ENCODE assay signal across 1 cellular context in the genomic region with DNA sequence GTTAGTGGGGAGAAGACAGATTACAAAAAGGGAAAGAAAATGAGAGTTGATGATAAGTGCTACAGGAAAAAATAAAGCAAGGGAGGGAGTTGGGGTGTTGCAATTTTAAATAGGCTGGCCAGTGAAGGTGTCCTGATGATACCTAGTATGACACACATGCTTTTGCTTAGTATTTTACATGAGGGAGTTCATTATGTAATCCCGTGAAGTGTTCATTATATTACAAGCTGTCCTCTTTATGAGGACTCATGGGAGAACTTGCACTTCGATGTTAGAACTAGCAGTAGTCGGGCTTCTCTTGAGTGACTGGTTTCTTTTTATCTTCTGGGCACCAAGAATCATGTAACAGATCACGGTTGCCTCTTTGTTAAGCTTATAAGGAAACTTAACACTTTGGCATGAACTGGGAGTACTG.
TF ChIP-seq lines count a peak whose summit lies in the region.

No MANE protein-coding gene starts in this region.

TF ChIP-seq in K562, 482 proteins besides CTCF, POLR2A, EP300 and RAD21 (continued from another document and continues in another):
- TF ChIP-seq HNRNPK (IDR thresholded peaks at IDR 0.05; ENCODE audit: low read depth, low read length, poor library complexity, severe bottlenecking) (no peak), RBM34 (IDR thresholded peaks at IDR 0.05; ENCODE audit: borderline replicate concordance, insufficient read depth, low read length) (no peak), RBM22 (IDR thresholded peaks at IDR 0.05; ENCODE audit: low read depth, low read length, poor library complexity, severe bottlenecking) (no peak), CCAR2 (IDR thresholded peaks at IDR 0.05; ENCODE audit: low read depth, low read length) (no peak), ZFP30 (CRISPR knock-in tag; IDR thresholded peaks at IDR 0.05; ENCODE audit: borderline replicate concordance) (no peak), ZBTB17 (CRISPR knock-in tag; IDR thresholded peaks at IDR 0.05) (0 out of 2 replicates have a peak, but pooled peaks have one; percentile 27), PURB (CRISPR knock-in tag; IDR thresholded peaks at IDR 0.05; ENCODE audit: low read depth) (no peak), CBFB (CRISPR knock-in tag; IDR thresholded peaks at IDR 0.05) (no peak), MCM5 (IDR thresholded peaks at IDR 0.05; ENCODE audit: low read depth) (no peak), TRIM28 (IDR thresholded peaks at IDR 0.05) (no peak), PTRF (tag; IDR thresholded peaks at IDR 0.05) (no peak), ZNF347 (CRISPR knock-in tag; IDR thresholded peaks at IDR 0.05; ENCODE audit: low read depth) (no peak), CHD4 (IDR thresholded peaks at IDR 0.05; ENCODE audit: insufficient read depth, insufficient replicate concordance, low read depth, low read length, poor library complexity, severe bottlenecking) (peak; percentile 20), ZNF830 (CRISPR knock-in tag; IDR thresholded peaks at IDR 0.05) (no peak), ZNF551 (CRISPR knock-in tag; IDR thresholded peaks at IDR 0.05) (no peak), HNRNPH1 (optimal IDR thresholded peaks at IDR 0.05; ENCODE audit: low read depth, low read length) (no peak), SUPT5H (IDR thresholded peaks at IDR 0.05) (no peak), EZH2 (IDR thresholded peaks at IDR 0.05; ENCODE audit: borderline replicate concordance, low read depth, low read length) (no peak), SMAD4 (CRISPR knock-in tag; conservative IDR thresholded peaks at IDR 0.05) (peak; percentile 58), CTBP1 (IDR thresholded peaks at IDR 0.05; ENCODE audit: borderline replicate concordance) (peak; percentile 48; the same call in 1 of the 2 replicates), TAF9B (IDR thresholded peaks at IDR 0.05; ENCODE audit: partially characterized antibody) (peak; percentile 2), ZNF24 (IDR thresholded peaks at IDR 0.05) (no peak), HNRNPLL (IDR thresholded peaks at IDR 0.05; ENCODE audit: low read depth, low read length, poor library complexity, severe bottlenecking) (no peak), POLR2B (IDR thresholded peaks at IDR 0.05; ENCODE audit: low read depth, partially characterized antibody) (no peak), ELF2 (CRISPR knock-in tag; IDR thresholded peaks at IDR 0.05) (no peak), GTF2E2 (tag; IDR thresholded peaks at IDR 0.05) (no peak), PHB (CRISPR knock-in tag; IDR thresholded peaks at IDR 0.05) (no peak), CHD1 (IDR thresholded peaks at IDR 0.05; ENCODE audit: low read length) (no peak), ATF1 (CRISPR knock-in tag; IDR thresholded peaks at IDR 0.05) (no peak), ATF1 (tag; IDR thresholded peaks at IDR 0.05) (no peak), HSF4 (CRISPR knock-in tag; IDR thresholded peaks at IDR 0.05; ENCODE audit: borderline replicate concordance) (no peak), HBP1 (CRISPR knock-in tag; IDR thresholded peaks at IDR 0.05) (no peak), PRDM10 (IDR thresholded peaks at IDR 0.05; ENCODE audit: partially characterized antibody) (no peak), JUNB (CRISPR knock-in tag; conservative IDR thresholded peaks at IDR 0.05) (no peak), POLR2AphosphoS2 (IDR thresholded peaks at IDR 0.05; ENCODE audit: low read length) (no peak), ESRRA (IDR thresholded peaks at IDR 0.05; ENCODE audit: borderline replicate concordance, low read depth) (no peak), FOXJ2 (tag; IDR thresholded peaks at IDR 0.05) (no peak), MCM7 (IDR thresholded peaks at IDR 0.05) (no peak), CEBPG (CRISPR knock-in tag; IDR thresholded peaks at IDR 0.05) (no peak), CEBPG (tag; conservative IDR thresholded peaks at IDR 0.05 in 1 of 2, IDR thresholded peaks at IDR 0.05 in 1 of 2) (peak; percentile 17 to 53; a peak in 1 of 4 replicates)
- TF ChIP-seq, protein P1, sequence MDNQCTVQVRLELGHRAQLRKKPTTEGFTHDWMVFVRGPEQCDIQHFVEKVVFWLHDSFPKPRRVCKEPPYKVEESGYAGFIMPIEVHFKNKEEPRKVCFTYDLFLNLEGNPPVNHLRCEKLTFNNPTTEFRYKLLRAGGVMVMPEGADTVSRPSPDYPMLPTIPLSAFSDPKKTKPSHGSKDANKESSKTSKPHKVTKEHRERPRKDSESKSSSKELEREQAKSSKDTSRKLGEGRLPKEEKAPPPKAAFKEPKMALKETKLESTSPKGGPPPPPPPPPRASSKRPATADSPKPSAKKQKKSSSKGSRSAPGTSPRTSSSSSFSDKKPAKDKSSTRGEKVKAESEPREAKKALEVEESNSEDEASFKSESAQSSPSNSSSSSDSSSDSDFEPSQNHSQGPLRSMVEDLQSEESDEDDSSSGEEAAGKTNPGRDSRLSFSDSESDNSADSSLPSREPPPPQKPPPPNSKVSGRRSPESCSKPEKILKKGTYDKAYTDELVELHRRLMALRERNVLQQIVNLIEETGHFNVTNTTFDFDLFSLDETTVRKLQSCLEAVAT (IDR thresholded peaks at IDR 0.05): no peak
- TF ChIP-seq, protein P2, sequence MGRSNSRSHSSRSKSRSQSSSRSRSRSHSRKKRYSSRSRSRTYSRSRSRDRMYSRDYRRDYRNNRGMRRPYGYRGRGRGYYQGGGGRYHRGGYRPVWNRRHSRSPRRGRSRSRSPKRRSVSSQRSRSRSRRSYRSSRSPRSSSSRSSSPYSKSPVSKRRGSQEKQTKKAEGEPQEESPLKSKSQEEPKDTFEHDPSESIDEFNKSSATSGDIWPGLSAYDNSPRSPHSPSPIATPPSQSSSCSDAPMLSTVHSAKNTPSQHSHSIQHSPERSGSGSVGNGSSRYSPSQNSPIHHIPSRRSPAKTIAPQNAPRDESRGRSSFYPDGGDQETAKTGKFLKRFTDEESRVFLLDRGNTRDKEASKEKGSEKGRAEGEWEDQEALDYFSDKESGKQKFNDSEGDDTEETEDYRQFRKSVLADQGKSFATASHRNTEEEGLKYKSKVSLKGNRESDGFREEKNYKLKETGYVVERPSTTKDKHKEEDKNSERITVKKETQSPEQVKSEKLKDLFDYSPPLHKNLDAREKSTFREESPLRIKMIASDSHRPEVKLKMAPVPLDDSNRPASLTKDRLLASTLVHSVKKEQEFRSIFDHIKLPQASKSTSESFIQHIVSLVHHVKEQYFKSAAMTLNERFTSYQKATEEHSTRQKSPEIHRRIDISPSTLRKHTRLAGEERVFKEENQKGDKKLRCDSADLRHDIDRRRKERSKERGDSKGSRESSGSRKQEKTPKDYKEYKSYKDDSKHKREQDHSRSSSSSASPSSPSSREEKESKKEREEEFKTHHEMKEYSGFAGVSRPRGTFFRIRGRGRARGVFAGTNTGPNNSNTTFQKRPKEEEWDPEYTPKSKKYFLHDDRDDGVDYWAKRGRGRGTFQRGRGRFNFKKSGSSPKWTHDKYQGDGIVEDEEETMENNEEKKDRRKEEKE (IDR thresholded peaks at IDR 0.05; ENCODE audit: borderline replicate concordance in 1 of 2, control insufficient read depth in 1 of 2, low read depth in 2 of 2, low read length in 1 of 2): no peak
- TF ChIP-seq, protein P3, sequence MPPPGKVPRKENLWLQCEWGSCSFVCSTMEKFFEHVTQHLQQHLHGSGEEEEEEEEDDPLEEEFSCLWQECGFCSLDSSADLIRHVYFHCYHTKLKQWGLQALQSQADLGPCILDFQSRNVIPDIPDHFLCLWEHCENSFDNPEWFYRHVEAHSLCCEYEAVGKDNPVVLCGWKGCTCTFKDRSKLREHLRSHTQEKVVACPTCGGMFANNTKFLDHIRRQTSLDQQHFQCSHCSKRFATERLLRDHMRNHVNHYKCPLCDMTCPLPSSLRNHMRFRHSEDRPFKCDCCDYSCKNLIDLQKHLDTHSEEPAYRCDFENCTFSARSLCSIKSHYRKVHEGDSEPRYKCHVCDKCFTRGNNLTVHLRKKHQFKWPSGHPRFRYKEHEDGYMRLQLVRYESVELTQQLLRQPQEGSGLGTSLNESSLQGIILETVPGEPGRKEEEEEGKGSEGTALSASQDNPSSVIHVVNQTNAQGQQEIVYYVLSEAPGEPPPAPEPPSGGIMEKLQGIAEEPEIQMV (tag; conservative IDR thresholded peaks at IDR 0.05; ENCODE audit: low read depth): peak; percentile 80
- TF ChIP-seq, protein P4, sequence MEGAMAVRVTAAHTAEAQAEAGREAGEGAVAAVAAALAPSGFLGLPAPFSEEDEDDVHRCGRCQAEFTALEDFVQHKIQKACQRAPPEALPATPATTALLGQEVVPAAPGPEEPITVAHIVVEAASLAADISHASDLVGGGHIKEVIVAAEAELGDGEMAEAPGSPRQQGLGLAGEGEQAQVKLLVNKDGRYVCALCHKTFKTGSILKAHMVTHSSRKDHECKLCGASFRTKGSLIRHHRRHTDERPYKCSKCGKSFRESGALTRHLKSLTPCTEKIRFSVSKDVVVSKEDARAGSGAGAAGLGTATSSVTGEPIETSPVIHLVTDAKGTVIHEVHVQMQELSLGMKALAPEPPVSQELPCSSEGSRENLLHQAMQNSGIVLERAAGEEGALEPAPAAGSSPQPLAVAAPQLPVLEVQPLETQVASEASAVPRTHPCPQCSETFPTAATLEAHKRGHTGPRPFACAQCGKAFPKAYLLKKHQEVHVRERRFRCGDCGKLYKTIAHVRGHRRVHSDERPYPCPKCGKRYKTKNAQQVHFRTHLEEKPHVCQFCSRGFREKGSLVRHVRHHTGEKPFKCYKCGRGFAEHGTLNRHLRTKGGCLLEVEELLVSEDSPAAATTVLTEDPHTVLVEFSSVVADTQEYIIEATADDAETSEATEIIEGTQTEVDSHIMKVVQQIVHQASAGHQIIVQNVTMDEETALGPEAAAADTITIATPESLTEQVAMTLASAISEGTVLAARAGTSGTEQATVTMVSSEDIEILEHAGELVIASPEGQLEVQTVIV (CRISPR knock-in tag; IDR thresholded peaks at IDR 0.05; ENCODE audit: borderline replicate concordance): no peak
- TF ChIP-seq, protein P5, sequence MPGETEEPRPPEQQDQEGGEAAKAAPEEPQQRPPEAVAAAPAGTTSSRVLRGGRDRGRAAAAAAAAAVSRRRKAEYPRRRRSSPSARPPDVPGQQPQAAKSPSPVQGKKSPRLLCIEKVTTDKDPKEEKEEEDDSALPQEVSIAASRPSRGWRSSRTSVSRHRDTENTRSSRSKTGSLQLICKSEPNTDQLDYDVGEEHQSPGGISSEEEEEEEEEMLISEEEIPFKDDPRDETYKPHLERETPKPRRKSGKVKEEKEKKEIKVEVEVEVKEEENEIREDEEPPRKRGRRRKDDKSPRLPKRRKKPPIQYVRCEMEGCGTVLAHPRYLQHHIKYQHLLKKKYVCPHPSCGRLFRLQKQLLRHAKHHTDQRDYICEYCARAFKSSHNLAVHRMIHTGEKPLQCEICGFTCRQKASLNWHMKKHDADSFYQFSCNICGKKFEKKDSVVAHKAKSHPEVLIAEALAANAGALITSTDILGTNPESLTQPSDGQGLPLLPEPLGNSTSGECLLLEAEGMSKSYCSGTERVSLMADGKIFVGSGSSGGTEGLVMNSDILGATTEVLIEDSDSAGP (CRISPR knock-in tag; IDR thresholded peaks at IDR 0.05): no peak
- TF ChIP-seq, protein P6, sequence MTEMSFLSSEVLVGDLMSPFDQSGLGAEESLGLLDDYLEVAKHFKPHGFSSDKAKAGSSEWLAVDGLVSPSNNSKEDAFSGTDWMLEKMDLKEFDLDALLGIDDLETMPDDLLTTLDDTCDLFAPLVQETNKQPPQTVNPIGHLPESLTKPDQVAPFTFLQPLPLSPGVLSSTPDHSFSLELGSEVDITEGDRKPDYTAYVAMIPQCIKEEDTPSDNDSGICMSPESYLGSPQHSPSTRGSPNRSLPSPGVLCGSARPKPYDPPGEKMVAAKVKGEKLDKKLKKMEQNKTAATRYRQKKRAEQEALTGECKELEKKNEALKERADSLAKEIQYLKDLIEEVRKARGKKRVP (CRISPR knock-in tag; IDR thresholded peaks at IDR 0.05): no peak
